18 cellular contexts compared by ENCODE assay signal in the genomic region with DNA sequence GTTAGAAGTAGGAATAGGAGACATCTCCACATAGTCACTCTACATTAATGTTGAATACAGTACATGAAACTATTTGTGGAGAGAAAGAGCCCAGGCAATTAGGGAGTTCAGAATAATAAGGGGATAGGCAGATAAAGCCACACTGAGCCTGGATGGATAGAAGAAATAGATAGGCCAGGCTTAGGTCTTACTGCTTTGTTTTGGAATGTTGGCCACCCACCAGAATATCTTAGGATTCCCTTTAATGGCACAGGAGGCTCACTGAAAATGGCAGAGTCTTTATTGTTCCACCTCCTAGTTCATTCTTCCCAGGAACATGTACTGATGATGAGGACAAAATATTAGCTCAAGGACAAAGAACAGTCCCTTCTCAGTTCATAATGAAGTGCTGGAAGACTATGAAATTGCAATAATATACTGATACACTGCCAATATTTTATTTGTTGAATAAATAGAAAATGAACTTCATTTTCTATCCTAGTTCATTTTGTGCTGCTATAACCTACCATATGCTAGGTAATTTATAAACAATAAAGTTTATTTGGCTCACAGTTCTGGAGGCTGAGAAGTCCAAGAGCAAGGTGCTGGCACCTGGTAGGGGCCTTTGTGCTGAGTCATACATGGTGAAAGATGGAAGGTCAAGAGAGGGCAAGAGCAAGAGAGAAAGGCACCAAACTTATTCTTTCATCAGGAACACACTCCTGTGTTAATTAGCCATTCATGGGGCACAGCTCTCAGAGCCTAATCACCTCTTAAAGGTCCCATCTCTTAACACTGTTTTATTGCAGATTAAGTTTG.
DNase-seq lines count a peak whose midpoint lies in the region; ATAC-seq, FAIRE-seq and TF ChIP-seq lines count a peak whose summit lies in the region.
"Had no signal": no experiment of that assay in that cellular context is flagged by ENCODE, and none has a peak within 500 bp of the region (broad histone marks: within the 10 kb centered on the region; RNA-seq: fewer than 3 reads in every experiment).

No MANE protein-coding gene starts in this region.

- ATAC-seq in HepG2: no peak
- no peak for ATAC-seq in right lobe of liver
- ATAC-seq in psoas muscle: peak; percentile 66 to 74 (median 70)
- ATAC-seq in GM21529 (IDR thresholded peaks at IDR 0.05; ENCODE audit: unreplicated experiment): no peak

- H4K20me1 ChIP-seq in HepG2 (ENCODE audit: insufficient read depth, low read length): no peaks in the 10 kb centered on the region
- H4K20me1 ChIP-seq: BLaER1 treated with 17β-estradiol and CSF1 and Interleukin-3, amounts not matched to agents 10 nM and 100 nM had no signal

- intact Hi-C loops in HepG2 (cut with micrococcal nuclease; ENCODE audit: unreplicated experiment): loop anchor here (1.0 kb wide), 1 partner anchor 37 kb away; no protein-coding TSS in a partner anchor
- intact Hi-C loops in right lobe of liver (cut with DNase I): no loop called here
- intact Hi-C loops in psoas muscle (cut with DNase I): no loop called here

- H3K27me3 ChIP-seq in HepG2 (ENCODE audit: control insufficient read depth in 1 of 2, insufficient read depth in 2 of 2, low read length in 2 of 2): no peaks in the 10 kb centered on the region
- no peaks in the 10 kb centered on the region for H3K27me3 ChIP-seq in right lobe of liver
- no peaks in the 10 kb centered on the region for H3K27me3 ChIP-seq in psoas muscle (ENCODE audit: insufficient read depth in 3 of 3, low read length in 2 of 3)
- H3K27me3 ChIP-seq: BLaER1 treated with 17β-estradiol and CSF1 and Interleukin-3, amounts not matched to agents 10 nM and 100 nM had no signal

- TF ChIP-seq CTCF in HepG2 (CRISPR knock-in tag; IDR thresholded peaks at IDR 0.05) (no peak), right lobe of liver (IDR thresholded peaks at IDR 0.05) (no peak), VCaP (conservative IDR thresholded peaks at IDR 0.05) (no peak), psoas muscle (IDR thresholded peaks at IDR 0.05) (no peak)

- H3K4me1 ChIP-seq in HepG2 (ENCODE audit: insufficient read depth, low read length) (peaks cover 16% of the 10 kb centered on the region), right lobe of liver (peaks cover 0 to 2% (median 0%) of the 10 kb centered on the region in 4 donors), psoas muscle (peaks cover 25% of the 10 kb centered on the region)
- H3K4me1 ChIP-seq: HAP-1 had no signal

- TF ChIP-seq EP300 in HepG2 (IDR thresholded peaks at IDR 0.05; ENCODE audit: low read depth in 2 of 2, low read length in 2 of 2): no peak
- no peak for TF ChIP-seq EP300 in HepG2 (CRISPR knock-in tag; IDR thresholded peaks at IDR 0.05; ENCODE audit: borderline replicate concordance)

- no peak for FAIRE-seq in HepG2 (lab: Jason Lieb, UNC)
- FAIRE-seq: G401.6, GM12891, H1 had no signal

- H3K36me3 ChIP-seq in HepG2 (replicated peaks in 1 of 2; ENCODE audit: control insufficient read depth in 1 of 2, insufficient read depth in 2 of 2, low read length in 2 of 2) (no peaks in the 10 kb centered on the region), right lobe of liver (peaks cover 0 to 9% (median 0%) of the 10 kb centered on the region in 4 donors), psoas muscle (ENCODE audit: insufficient read depth in 1 of 2, low read depth in 1 of 2) (peaks cover 0 to 63% of the 10 kb centered on the region in 2 donors)
- H3K36me3 ChIP-seq: BLaER1 treated with 17β-estradiol and CSF1 and Interleukin-3, amounts not matched to agents 10 nM and 100 nM; HAP-1 had no signal

- no TSS peak for BruUV-seq in HepG2 (replicated peaks; lab: Mats Ljungman, UMichigan)

- POLR2A ChIA-PET in HepG2 (lab: Yijun Ruan, JAX): no interaction called here

- DNase-seq in HepG2 (ENCODE audit: low spot score) (no peak), right lobe of liver (no peak), psoas muscle (no peak), NCI-H748 (lab: John Stamatoyannopoulos, UW; ENCODE audit: unreplicated experiment) (no peak), DMS114 treated with DMSO at 0.1 percent for 48 hours (lab: John Stamatoyannopoulos, UW; ENCODE audit: unreplicated experiment) (no peak)
- DNase-seq: 8988T; Calu3; CD4-positive, alpha-beta T cell; DMS 273 treated with DMSO at 0.1 percent for 48 hours; DMS79; EL had no signal

- CTCF ChIA-PET in HepG2 (lab: Yijun Ruan, JAX; ENCODE audit: low intra/inter-chr PET ratio, low total read pairs): no interaction called here

- TF ChIP-seq POLR2A in HepG2 (IDR thresholded peaks at IDR 0.05; ENCODE audit: insufficient read depth in 1 of 2, low read depth in 2 of 2, low read length in 2 of 2) (no peak), right lobe of liver (IDR thresholded peaks at IDR 0.05) (no peak)

- no peak for TF ChIP-seq RAD21 in HepG2 (CRISPR knock-in tag; IDR thresholded peaks at IDR 0.05)

- H3K9me3 ChIP-seq in HepG2 (ENCODE audit: low read length): no peaks in the 10 kb centered on the region
- no peaks in the 10 kb centered on the region for H3K9me3 ChIP-seq in right lobe of liver
- H3K9me3 ChIP-seq in psoas muscle: no peaks in the 10 kb centered on the region
- H3K9me3 ChIP-seq: BLaER1 treated with 17β-estradiol and CSF1 and Interleukin-3, amounts not matched to agents 10 nM and 100 nM; HAP-1 had no signal

- H3K79me2 ChIP-seq in HepG2 (ENCODE audit: insufficient read depth, low read length): no peaks in the 10 kb centered on the region

- no peak overlapping the region for H3K27ac ChIP-seq in HepG2 (ENCODE audit: extremely low read length, insufficient read depth, low read length)
- H3K27ac ChIP-seq in right lobe of liver: no peak overlapping the region
- peak overlapping the region; percentile 67 for H3K27ac ChIP-seq in VCaP
- H3K27ac ChIP-seq in psoas muscle: peak overlapping the region; percentile 54
- H3K27ac ChIP-seq: BLaER1 treated with 17β-estradiol and CSF1 and Interleukin-3, amounts not matched to agents 10 nM and 100 nM had no signal

- no peak overlapping the region for H2AFZ ChIP-seq in HepG2 (ENCODE audit: low read length)

- H3K4me2 ChIP-seq in HepG2 (ENCODE audit: low read depth, low read length): no peak overlapping the region

- no peak overlapping the region for H3K9ac ChIP-seq in HepG2 (ENCODE audit: insufficient read depth, low read depth, low read length)
- H3K9ac ChIP-seq: BLaER1 treated with 17β-estradiol and CSF1 and Interleukin-3, amounts not matched to agents 10 nM and 100 nM had no signal

- in situ Hi-C loops in HepG2 (cut with HindIII; ENCODE audit: extremely low pct_ligation_motif_present, low pct_unique_long_range_greater_than_20kb): no loop called here

- H3K4me3 ChIP-seq in HepG2 (replicated peaks in 1 of 3; ENCODE audit: insufficient read depth in 1 of 3, low read depth in 2 of 3, low read length in 3 of 3): no peak overlapping the region
- no peak overlapping the region for H3K4me3 ChIP-seq in right lobe of liver
- no peak overlapping the region for H3K4me3 ChIP-seq in psoas muscle
- H3K4me3 ChIP-seq: BLaER1 treated with 17β-estradiol and CSF1 and Interleukin-3, amounts not matched to agents 10 nM and 100 nM; HAP-1 had no signal

TF ChIP-seq in HepG2, 621 proteins besides CTCF, POLR2A, EP300 and RAD21 (continues in another document):
- TF ChIP-seq POLR2G (IDR thresholded peaks at IDR 0.05; ENCODE audit: low read depth, low read length) (no peak), ZNF564 (CRISPR knock-in tag; IDR thresholded peaks at IDR 0.05) (peak; percentile 60; the same call in 1 of the 2 replicates), ZNF224 (CRISPR knock-in tag; IDR thresholded peaks at IDR 0.05) (no peak), ZNF263 (CRISPR knock-in tag; IDR thresholded peaks at IDR 0.05) (no peak), ZFYVE20 (CRISPR knock-in tag; IDR thresholded peaks at IDR 0.05; ENCODE audit: borderline replicate concordance, low read depth) (no peak), RARG (CRISPR knock-in tag; IDR thresholded peaks at IDR 0.05; ENCODE audit: low read depth) (no peak), ZNF878 (CRISPR knock-in tag; IDR thresholded peaks at IDR 0.05) (no peak), ISL2 (CRISPR knock-in tag; IDR thresholded peaks at IDR 0.05) (no peak)
- TF ChIP-seq, protein P1, sequence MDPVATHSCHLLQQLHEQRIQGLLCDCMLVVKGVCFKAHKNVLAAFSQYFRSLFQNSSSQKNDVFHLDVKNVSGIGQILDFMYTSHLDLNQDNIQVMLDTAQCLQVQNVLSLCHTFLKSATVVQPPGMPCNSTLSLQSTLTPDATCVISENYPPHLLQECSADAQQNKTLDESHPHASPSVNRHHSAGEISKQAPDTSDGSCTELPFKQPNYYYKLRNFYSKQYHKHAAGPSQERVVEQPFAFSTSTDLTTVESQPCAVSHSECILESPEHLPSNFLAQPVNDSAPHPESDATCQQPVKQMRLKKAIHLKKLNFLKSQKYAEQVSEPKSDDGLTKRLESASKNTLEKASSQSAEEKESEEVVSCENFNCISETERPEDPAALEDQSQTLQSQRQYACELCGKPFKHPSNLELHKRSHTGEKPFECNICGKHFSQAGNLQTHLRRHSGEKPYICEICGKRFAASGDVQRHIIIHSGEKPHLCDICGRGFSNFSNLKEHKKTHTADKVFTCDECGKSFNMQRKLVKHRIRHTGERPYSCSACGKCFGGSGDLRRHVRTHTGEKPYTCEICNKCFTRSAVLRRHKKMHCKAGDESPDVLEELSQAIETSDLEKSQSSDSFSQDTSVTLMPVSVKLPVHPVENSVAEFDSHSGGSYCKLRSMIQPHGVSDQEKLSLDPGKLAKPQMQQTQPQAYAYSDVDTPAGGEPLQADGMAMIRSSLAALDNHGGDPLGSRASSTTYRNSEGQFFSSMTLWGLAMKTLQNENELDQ (CRISPR knock-in tag; IDR thresholded peaks at IDR 0.05; ENCODE audit: borderline replicate concordance): no peak
- TF ChIP-seq, protein P2, sequence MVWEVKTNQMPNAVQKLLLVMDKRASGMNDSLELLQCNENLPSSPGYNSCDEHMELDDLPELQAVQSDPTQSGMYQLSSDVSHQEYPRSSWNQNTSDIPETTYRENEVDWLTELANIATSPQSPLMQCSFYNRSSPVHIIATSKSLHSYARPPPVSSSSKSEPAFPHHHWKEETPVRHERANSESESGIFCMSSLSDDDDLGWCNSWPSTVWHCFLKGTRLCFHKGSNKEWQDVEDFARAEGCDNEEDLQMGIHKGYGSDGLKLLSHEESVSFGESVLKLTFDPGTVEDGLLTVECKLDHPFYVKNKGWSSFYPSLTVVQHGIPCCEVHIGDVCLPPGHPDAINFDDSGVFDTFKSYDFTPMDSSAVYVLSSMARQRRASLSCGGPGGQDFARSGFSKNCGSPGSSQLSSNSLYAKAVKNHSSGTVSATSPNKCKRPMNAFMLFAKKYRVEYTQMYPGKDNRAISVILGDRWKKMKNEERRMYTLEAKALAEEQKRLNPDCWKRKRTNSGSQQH (CRISPR knock-in tag; IDR thresholded peaks at IDR 0.05; ENCODE audit: low read depth): no peak
- TF ChIP-seq, protein P3, sequence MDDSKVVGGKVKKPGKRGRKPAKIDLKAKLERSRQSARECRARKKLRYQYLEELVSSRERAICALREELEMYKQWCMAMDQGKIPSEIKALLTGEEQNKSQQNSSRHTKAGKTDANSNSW (CRISPR knock-in tag; IDR thresholded peaks at IDR 0.05; ENCODE audit: borderline replicate concordance): no peak

Comparison
In these comparisons a context has a peak if more than half of its experiments do, and no peak if none do; other contexts are left out.
1. ATAC-seq: peak in psoas muscle (4 of 4); none in HepG2 (single experiment), right lobe of liver (0 of 4) and GM21529 (single experiment).
2. H3K27ac ChIP-seq: peak in VCaP (single experiment) and psoas muscle (single experiment); none in HepG2 (single experiment) and right lobe of liver (0 of 3).